1 cellular context compared by ENCODE assay signal in genomic region chr2:14677039-14677438, GRCh38.
A peak's percentile ranks its signal among the peaks of the same experiment; 100 is the strongest.
TF ChIP-seq lines count a peak whose summit lies in the region.

No MANE protein-coding gene starts in this region.

TF ChIP-seq in Ishikawa, 13 proteins besides CTCF, POLR2A, EP300 and RAD21:
- TF ChIP-seq, protein P1, sequence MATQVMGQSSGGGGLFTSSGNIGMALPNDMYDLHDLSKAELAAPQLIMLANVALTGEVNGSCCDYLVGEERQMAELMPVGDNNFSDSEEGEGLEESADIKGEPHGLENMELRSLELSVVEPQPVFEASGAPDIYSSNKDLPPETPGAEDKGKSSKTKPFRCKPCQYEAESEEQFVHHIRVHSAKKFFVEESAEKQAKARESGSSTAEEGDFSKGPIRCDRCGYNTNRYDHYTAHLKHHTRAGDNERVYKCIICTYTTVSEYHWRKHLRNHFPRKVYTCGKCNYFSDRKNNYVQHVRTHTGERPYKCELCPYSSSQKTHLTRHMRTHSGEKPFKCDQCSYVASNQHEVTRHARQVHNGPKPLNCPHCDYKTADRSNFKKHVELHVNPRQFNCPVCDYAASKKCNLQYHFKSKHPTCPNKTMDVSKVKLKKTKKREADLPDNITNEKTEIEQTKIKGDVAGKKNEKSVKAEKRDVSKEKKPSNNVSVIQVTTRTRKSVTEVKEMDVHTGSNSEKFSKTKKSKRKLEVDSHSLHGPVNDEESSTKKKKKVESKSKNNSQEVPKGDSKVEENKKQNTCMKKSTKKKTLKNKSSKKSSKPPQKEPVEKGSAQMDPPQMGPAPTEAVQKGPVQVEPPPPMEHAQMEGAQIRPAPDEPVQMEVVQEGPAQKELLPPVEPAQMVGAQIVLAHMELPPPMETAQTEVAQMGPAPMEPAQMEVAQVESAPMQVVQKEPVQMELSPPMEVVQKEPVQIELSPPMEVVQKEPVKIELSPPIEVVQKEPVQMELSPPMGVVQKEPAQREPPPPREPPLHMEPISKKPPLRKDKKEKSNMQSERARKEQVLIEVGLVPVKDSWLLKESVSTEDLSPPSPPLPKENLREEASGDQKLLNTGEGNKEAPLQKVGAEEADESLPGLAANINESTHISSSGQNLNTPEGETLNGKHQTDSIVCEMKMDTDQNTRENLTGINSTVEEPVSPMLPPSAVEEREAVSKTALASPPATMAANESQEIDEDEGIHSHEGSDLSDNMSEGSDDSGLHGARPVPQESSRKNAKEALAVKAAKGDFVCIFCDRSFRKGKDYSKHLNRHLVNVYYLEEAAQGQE (IDR thresholded peaks at IDR 0.05; ENCODE audit: low read depth) = peak; percentile 79
- TF ChIP-seq ZBTB7A (IDR thresholded peaks at IDR 0.05; ENCODE audit: low read depth) = no peak
